8 cellular contexts compared by ENCODE assay signal in genomic region chr17:77887464-77888241, GRCh38.
A peak's percentile ranks its signal among the peaks of the same experiment; 100 is the strongest.
DNase-seq lines count a peak whose midpoint lies in the region; ATAC-seq and TF ChIP-seq lines count a peak whose summit lies in the region.

No MANE protein-coding gene starts in this region.

- ATAC-seq in heart left ventricle (peak; percentile 71 to 92 (median 90)), GM19023 (IDR thresholded peaks at IDR 0.05; ENCODE audit: unreplicated experiment) (no peak), GM21423 (IDR thresholded peaks at IDR 0.05; ENCODE audit: unreplicated experiment) (no peak)

- WGBS in adipose tissue, 3 donors: 2 to 3% (median 2%) methylated on average over 44 of the region's 44 CpGs
- 6 to 14% (median 7%) methylated on average over 41 to 44 of the region's 44 CpGs for WGBS in heart left ventricle, 4 donors
- WGBS in tibial nerve, 2 donors: 2 to 4% methylated on average over 44 of the region's 44 CpGs

- H3K9me3 ChIP-seq in SJCRH30 (replicated peaks): no peaks in the 10 kb centered on the region
- no peaks in the 10 kb centered on the region for H3K9me3 ChIP-seq in heart left ventricle
- no peaks in the 10 kb centered on the region for H3K9me3 ChIP-seq in parathyroid adenoma (ENCODE audit: control insufficient read depth, low read length)
- no peaks in the 10 kb centered on the region for H3K9me3 ChIP-seq in tibial nerve

- H3K4me3 ChIP-seq in HFF-Myc (replicated peaks; ENCODE audit: low read depth, low read length): peak overlapping the region; percentile 44
- H3K4me3 ChIP-seq in SJCRH30: peak overlapping the region; percentile 50
- H3K4me3 ChIP-seq in heart left ventricle: peak overlapping the region; percentile 3 to 65 (median 56)
- peak overlapping the region; percentile 60 for H3K4me3 ChIP-seq in parathyroid adenoma (ENCODE audit: low read depth, low read length)
- peak overlapping the region; percentile 39 to 63 (median 55) for H3K4me3 ChIP-seq in tibial nerve

- H3K79me2 ChIP-seq in parathyroid adenoma: no peaks in the 10 kb centered on the region

- peak overlapping the region; percentile 83 for H2AFZ ChIP-seq in parathyroid adenoma

- H3K4me2 ChIP-seq in parathyroid adenoma (ENCODE audit: low read length): peak overlapping the region; percentile 95

- peak in 1 of 2 donors; percentile 95 for TF ChIP-seq EP300 in tibial nerve (IDR thresholded peaks at IDR 0.05)

- TF ChIP-seq CTCF in HFF-Myc (IDR thresholded peaks at IDR 0.05; ENCODE audit: low read depth, low read length, missing control alignments) (no peak), heart left ventricle (IDR thresholded peaks at IDR 0.05) (no peak), parathyroid adenoma (IDR thresholded peaks at IDR 0.05) (no peak), tibial nerve (IDR thresholded peaks at IDR 0.05) (peak in 1 of 5 experiments; percentile 25)

- DNase-seq in HFF-Myc (ENCODE audit: extremely low read depth, low read depth) (no peak), SJCRH30 (peak; percentile 63 to 73), heart left ventricle (peak; percentile 80 to 91 (median 91)), tibial nerve (ENCODE audit: low spot score in 2 of 2) (peak; percentile 85 to 87)

- H3K4me1 ChIP-seq in SJCRH30 (peaks cover 12% of the 10 kb centered on the region), heart left ventricle (peaks cover 0 to 36% (median 20%) of the 10 kb centered on the region in 12 donors), parathyroid adenoma (no peaks in the 10 kb centered on the region), tibial nerve (peaks cover 0 to 33% (median 14%) of the 10 kb centered on the region in 4 donors)

- intact Hi-C loops in heart left ventricle (cut with DNase I): loop anchor here in 6 of 10 donors (2.0 to 10.0 kb wide), 5 partner anchors 70 to 127 kb away; partner anchors contain the start of gene TNRC6C (in 2 of the 6)

- no peak overlapping the region for H3K27ac ChIP-seq in SJCRH30
- peak overlapping the region; percentile 80 for H3K27ac ChIP-seq in adipose tissue (ENCODE audit: low read depth, low read length)
- H3K27ac ChIP-seq in heart left ventricle: peak overlapping the region; percentile 18 to 79 (median 65)
- H3K27ac ChIP-seq in parathyroid adenoma: no peak overlapping the region
- H3K27ac ChIP-seq in tibial nerve: peak overlapping the region; percentile 77 to 92 (median 81)

- H3K36me3 ChIP-seq in SJCRH30: no peaks in the 10 kb centered on the region
- H3K36me3 ChIP-seq in heart left ventricle: no peaks in the 10 kb centered on the region
- H3K36me3 ChIP-seq in parathyroid adenoma (ENCODE audit: control insufficient read depth, insufficient read depth, low read length): no peaks in the 10 kb centered on the region
- no peaks in the 10 kb centered on the region for H3K36me3 ChIP-seq in tibial nerve

- peak in 1 of 2 donors; percentile 40 for TF ChIP-seq POLR2A in heart left ventricle (IDR thresholded peaks at IDR 0.05)
- TF ChIP-seq POLR2A in tibial nerve (IDR thresholded peaks at IDR 0.05): peak; percentile 19 to 58

- H3K27me3 ChIP-seq in SJCRH30: peaks cover 15% of the 10 kb centered on the region; the same call in 1 of the 2 replicates
- H3K27me3 ChIP-seq in heart left ventricle: no peaks in the 10 kb centered on the region
- no peaks in the 10 kb centered on the region for H3K27me3 ChIP-seq in parathyroid adenoma (ENCODE audit: control insufficient read depth, insufficient read depth, low read length)
- no peaks in the 10 kb centered on the region for H3K27me3 ChIP-seq in tibial nerve

- H3K9ac ChIP-seq in parathyroid adenoma: no peak overlapping the region

Comparison
In these comparisons a context has a peak if more than half of its experiments do, and no peak if none do; other contexts are left out.
1. H3K27ac ChIP-seq: peak in adipose tissue (single experiment), heart left ventricle (12 of 12) and tibial nerve (4 of 4); none in SJCRH30 (single experiment) and parathyroid adenoma (single experiment).
2. ATAC-seq: peak in heart left ventricle (4 of 4); none in GM19023 (single experiment) and GM21423 (single experiment).
3. Peak in every context shown above with its lines, with median percentiles within 50 percentile points of each other: H3K4me3 ChIP-seq.